ENCODE assay signal across 23 cellular contexts in the genomic region with DNA sequence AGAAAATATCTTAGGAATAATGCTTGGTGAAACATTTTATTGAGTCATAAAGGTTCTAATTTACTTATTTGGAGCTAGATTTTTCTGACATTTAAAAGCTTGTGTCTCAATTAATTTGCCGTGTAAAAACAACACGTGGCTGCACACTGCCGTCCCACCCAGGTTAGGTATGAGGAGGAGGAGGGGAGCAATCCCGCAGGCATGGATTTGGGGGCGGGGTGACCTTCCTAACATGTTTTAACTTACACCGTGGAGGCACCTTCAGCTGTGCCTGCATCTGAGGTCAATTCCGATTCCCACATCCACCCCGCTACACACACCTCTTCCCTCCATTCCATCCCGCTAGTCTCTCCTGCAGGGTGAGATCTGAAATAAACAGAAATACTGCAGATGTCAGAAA. TPM values are rescaled to one million over a fixed set of nuclear protein-coding genes. Genes with fewer than 3 reads are reported as not detected.
"Had no signal": no experiment of that assay in that cellular context is flagged by ENCODE, and none has a peak within 500 bp of the region (broad histone marks: within the 10 kb centered on the region; RNA-seq: fewer than 3 reads in every experiment).

No MANE protein-coding gene starts in this region.

- DNase-seq: activated CD4-positive, alpha-beta T cell treated with anti-CD3 and anti-CD28 coated beads for 4 hours; activated CD4-positive, alpha-beta T cell treated with anti-CD3 and anti-CD28 coated beads, Interleukin-2, amount 50 U/mL, for 4 hours; activated CD8-positive, alpha-beta memory T cell treated with anti-CD3 and anti-CD28 coated beads, Interleukin-2, amount 50 U/mL, for 48 hours; activated CD8-positive, alpha-beta T cell treated with anti-CD3 and anti-CD28 coated beads, Interleukin-2, amount 10 ng/mL, durations not matched to agents 7 days and 5 days; activated naive CD4-positive, alpha-beta T cell treated with anti-CD3 and anti-CD28 coated beads, Interleukin-2, amount 50 U/mL, for 16 hours; activated naive CD8-positive, alpha-beta T cell treated with anti-CD3 and anti-CD28 coated beads, Interleukin-2, amount 10 ng/mL, durations not matched to agents 7 days and 5 days; activated T-cell treated with anti-CD3 and anti-CD28 coated beads, Interleukin-2, amount 50 U/mL, for 1 hour; adrenal gland; anterior cingulate cortex; cerebellar nuclear complex; Kasumi-1; KBM-7; NCI-H1105 treated with DMSO at 0.1 percent for 48 hours; NCI-H1436 treated with DMSO at 0.1 percent for 48 hours; NCI-H1930; NCI-H526; PC-3; SW 1271 had no signal

- ATAC-seq: activated CD4-positive, CD25-positive, alpha-beta regulatory T cell treated with anti-CD3 and anti-CD28 coated beads, Interleukin-2, amount 50 U/mL, for 24 hours; activated CD8-positive, alpha-beta T cell treated with anti-CD3 and anti-CD28 coated beads, Interleukin-2, amount 10 ng/mL, durations not matched to agents 7 days and 5 days; PC-3; SK-N-SH treated with all-trans-retinoic acid at 6 μM for 48 hours had no signal

RNA-seq across cellular contexts. Expression of a gene that starts 28.5 kb away (rescaled TPM):
- total RNA-seq: activated CD8-positive, alpha-beta T cell treated with anti-CD3 and anti-CD28 coated beads, Interleukin-2, amount 10 ng/mL, durations not matched to agents 7 days and 5 days; cardiac septum; NCI-H460; PC-3; SJSA1 had no signal
